In genomic region chr15:90665288-90666134, GRCh38 we compare ENCODE assay signal across 8 cellular contexts. TPM values are rescaled to one million over a fixed set of nuclear protein-coding genes. Genes with fewer than 3 reads are reported as not detected.
DNase-seq lines count a peak whose midpoint lies in the region; ATAC-seq and TF ChIP-seq lines count a peak whose summit lies in the region.

No MANE protein-coding gene starts in this region.

- no peak overlapping the region for H3K27ac ChIP-seq in HUES48 (ENCODE audit: low read depth, low read length)
- H3K27ac ChIP-seq in left lung = peak overlapping the region; percentile 85 to 88

- peak overlapping the region; percentile 95 for H3K27ac Mint-ChIP-seq in T-helper 2 cell treated with Interferon-gamma antibody and Interleukin-4, amounts not matched to agents 5 μg/mL and 100 μg/mL, for 36 hours
- H3K27ac Mint-ChIP-seq in central memory CD8-positive, alpha-beta T cell (ENCODE audit: low read depth) = no peak overlapping the region
- peak overlapping the region; percentile 82 for H3K27ac Mint-ChIP-seq in stimulated activated naive CD8-positive, alpha-beta T cell treated with anti-CD3 and anti-CD28 coated beads, Interleukin-15, Interleukin-2, amounts not matched to agents 100 ng/mL and 50 ng/mL, for 24 hours

- DNase-seq in GM03348 (ENCODE audit: low spot score) (peak; percentile 89), left lung (peak; percentile 78 to 93), putamen (ENCODE audit: low spot score) (no peak)
- DNase-seq in T-helper 2 cell treated with Interferon-gamma antibody and Interleukin-4, amounts not matched to agents 5 μg/mL and 100 μg/mL, for 36 hours (ENCODE audit: low spot score) = peak; percentile 65
- DNase-seq in central memory CD8-positive, alpha-beta T cell (ENCODE audit: low spot score in 2 of 2) = no peak

- H3K27me3 ChIP-seq in HUES48 (ENCODE audit: control insufficient read depth, insufficient read depth, low read length) (no peaks in the 10 kb centered on the region), left lung (no peaks in the 10 kb centered on the region)

- H3K9me3 Mint-ChIP-seq in T-helper 2 cell treated with Interferon-gamma antibody and Interleukin-4, amounts not matched to agents 5 μg/mL and 100 μg/mL, for 36 hours = peaks cover 5% of the 10 kb centered on the region
- no peaks in the 10 kb centered on the region for H3K9me3 Mint-ChIP-seq in central memory CD8-positive, alpha-beta T cell
- no peaks in the 10 kb centered on the region for H3K9me3 Mint-ChIP-seq in stimulated activated naive CD8-positive, alpha-beta T cell treated with anti-CD3 and anti-CD28 coated beads, Interleukin-15, Interleukin-2, amounts not matched to agents 100 ng/mL and 50 ng/mL, for 24 hours

- H3K4me3 ChIP-seq in HUES48 (ENCODE audit: low read depth, low read length) (peak overlapping the region; percentile 69), left lung (peak overlapping the region; percentile 62 to 65)

- H3K36me3 Mint-ChIP-seq in T-helper 2 cell treated with Interferon-gamma antibody and Interleukin-4, amounts not matched to agents 5 μg/mL and 100 μg/mL, for 36 hours (ENCODE audit: low read depth) = peaks cover 26% of the 10 kb centered on the region
- H3K36me3 Mint-ChIP-seq in central memory CD8-positive, alpha-beta T cell (ENCODE audit: insufficient read depth) = peaks cover 9% of the 10 kb centered on the region
- H3K36me3 Mint-ChIP-seq in stimulated activated naive CD8-positive, alpha-beta T cell treated with anti-CD3 and anti-CD28 coated beads, Interleukin-15, Interleukin-2, amounts not matched to agents 100 ng/mL and 50 ng/mL, for 24 hours (ENCODE audit: low read depth) = peaks cover 4% of the 10 kb centered on the region

- H3K36me3 ChIP-seq in HUES48 (ENCODE audit: control insufficient read depth, insufficient read depth, low read length) = no peaks in the 10 kb centered on the region
- H3K36me3 ChIP-seq in left lung = no peaks in the 10 kb centered on the region

- intact Hi-C loops in left lung (cut with DNase I) = no loop called here

- TF ChIP-seq CTCF in left lung (IDR thresholded peaks at IDR 0.05) = no peak

- peak overlapping the region; percentile 85 for H3K4me3 Mint-ChIP-seq in T-helper 2 cell treated with Interferon-gamma antibody and Interleukin-4, amounts not matched to agents 5 μg/mL and 100 μg/mL, for 36 hours
- H3K4me3 Mint-ChIP-seq in central memory CD8-positive, alpha-beta T cell = peak overlapping the region; percentile 73
- peak overlapping the region; percentile 81 for H3K4me3 Mint-ChIP-seq in stimulated activated naive CD8-positive, alpha-beta T cell treated with anti-CD3 and anti-CD28 coated beads, Interleukin-15, Interleukin-2, amounts not matched to agents 100 ng/mL and 50 ng/mL, for 24 hours

- H3K9me3 ChIP-seq in HUES48 (ENCODE audit: control insufficient read depth, insufficient read depth, low read length) = no peaks in the 10 kb centered on the region
- no peaks in the 10 kb centered on the region for H3K9me3 ChIP-seq in left lung

- peak overlapping the region; percentile 22 for H3K9ac ChIP-seq in HUES48 (ENCODE audit: low read depth, low read length)

- peaks cover 4% of the 10 kb centered on the region; the same call in 1 of the 2 replicates for H3K4me1 ChIP-seq in HUES48 (ENCODE audit: control insufficient read depth, insufficient read depth, low read length)
- H3K4me1 ChIP-seq in left lung = peaks cover 12 to 26% of the 10 kb centered on the region in 2 donors

- no peaks in the 10 kb centered on the region for H3K27me3 Mint-ChIP-seq in T-helper 2 cell treated with Interferon-gamma antibody and Interleukin-4, amounts not matched to agents 5 μg/mL and 100 μg/mL, for 36 hours (ENCODE audit: low read depth)
- peaks cover 49% of the 10 kb centered on the region for H3K27me3 Mint-ChIP-seq in central memory CD8-positive, alpha-beta T cell
- peaks cover 20% of the 10 kb centered on the region for H3K27me3 Mint-ChIP-seq in stimulated activated naive CD8-positive, alpha-beta T cell treated with anti-CD3 and anti-CD28 coated beads, Interleukin-15, Interleukin-2, amounts not matched to agents 100 ng/mL and 50 ng/mL, for 24 hours

- H3K4me1 Mint-ChIP-seq in T-helper 2 cell treated with Interferon-gamma antibody and Interleukin-4, amounts not matched to agents 5 μg/mL and 100 μg/mL, for 36 hours (ENCODE audit: low read depth) = peaks cover 50% of the 10 kb centered on the region
- peaks cover 48% of the 10 kb centered on the region for H3K4me1 Mint-ChIP-seq in central memory CD8-positive, alpha-beta T cell
- peaks cover 58% of the 10 kb centered on the region for H3K4me1 Mint-ChIP-seq in stimulated activated naive CD8-positive, alpha-beta T cell treated with anti-CD3 and anti-CD28 coated beads, Interleukin-15, Interleukin-2, amounts not matched to agents 100 ng/mL and 50 ng/mL, for 24 hours (ENCODE audit: low read depth)

- ATAC-seq in GM21515 (IDR thresholded peaks at IDR 0.05; ENCODE audit: unreplicated experiment) (peak; percentile 51), left lung (peak; percentile 88)
- ATAC-seq in central memory CD8-positive, alpha-beta T cell (replicated peaks; ENCODE audit: extremely low read depth, poor library complexity, severe bottlenecking) = peak; percentile 15

RNA-seq across cellular contexts. Expression of gene BLM, which starts 51.6 kb away (rescaled TPM):
- 1 to 10 TPM; 3.7 to 4.4 TPM for total RNA-seq in left lung

Comparison
In these comparisons a context has a peak if more than half of its experiments do, and no peak if none do; other contexts are left out.
1. DNase-seq: peak in GM03348 (single experiment), T-helper 2 cell treated with Interferon-gamma antibody and Interleukin-4, amounts not matched to agents 5 μg/mL and 100 μg/mL, for 36 hours (single experiment) and left lung (2 of 2); none in central memory CD8-positive, alpha-beta T cell (0 of 2) and putamen (single experiment).
2. ATAC-seq: peak in every context shown above with its lines; median percentile 88 in left lung; 51 in GM21515; 15 in central memory CD8-positive, alpha-beta T cell.
3. Peak in every context shown above with its lines, with median percentiles within 50 percentile points of each other: H3K4me3 Mint-ChIP-seq.